In the genomic region with DNA sequence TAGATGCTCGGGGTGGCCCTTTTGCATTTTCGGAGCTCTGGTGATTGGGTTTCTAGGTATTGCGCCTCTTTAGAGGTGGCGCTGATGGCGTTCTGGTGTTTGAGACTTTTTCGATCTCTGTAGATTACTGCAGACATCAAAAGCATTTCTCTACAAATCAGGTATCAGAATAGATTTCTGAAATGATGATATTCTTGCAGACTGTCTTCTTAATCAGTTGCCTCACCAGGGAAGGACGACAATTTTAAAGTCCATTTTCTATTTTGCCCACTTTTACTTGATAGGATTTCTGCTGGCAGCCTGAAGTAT, we compare ENCODE assay signal across 10 cellular contexts.
DNase-seq lines count a peak whose midpoint lies in the region; FAIRE-seq and TF ChIP-seq lines count a peak whose summit lies in the region.
"Had no signal": no experiment of that assay in that cellular context is flagged by ENCODE, and none has a peak within 500 bp of the region (broad histone marks: within the 10 kb centered on the region; RNA-seq: fewer than 3 reads in every experiment).

No MANE protein-coding gene starts in this region.

- peaks cover 40% of the 10 kb centered on the region for H3K27me3 Mint-ChIP-seq in activated CD4-positive, alpha-beta memory T cell treated with anti-CD3 and anti-CD28 coated beads for 36 hours

- H3K4me3 ChIP-seq in HEK293 (ENCODE audit: low read depth, low read length), result no peak overlapping the region
- H3K4me3 ChIP-seq in hepatocyte, result no peak overlapping the region
- no peak overlapping the region for H3K4me3 ChIP-seq in small intestine (ENCODE audit: low read depth in 1 of 2, low read length in 2 of 2)

- H3K4me2 ChIP-seq in hepatocyte, result peak overlapping the region; percentile 92

- CTCF ChIA-PET in HEK293 (lab: Yijun Ruan, JAX), result interaction anchor here (0.7 kb wide), 1 partner anchor 231 kb away, joined by 3 read pairs; no protein-coding TSS in a partner anchor
- CTCF ChIA-PET in activated CD4-positive, alpha-beta memory T cell treated with anti-CD3 and anti-CD28 coated beads for 36 hours (lab: Charles Lee), result no interaction called here

- H3K36me3 ChIP-seq in HEK293 (ENCODE audit: control insufficient read depth in 2 of 2, insufficient read depth in 1 of 2, low read length in 2 of 2), result no peaks in the 10 kb centered on the region
- no peaks in the 10 kb centered on the region for H3K36me3 ChIP-seq in hepatocyte (replicated peaks; ENCODE audit: insufficient read depth, low read depth)
- H3K36me3 ChIP-seq in small intestine (ENCODE audit: control insufficient read depth in 2 of 2, insufficient read depth in 2 of 2, low read length in 2 of 2), result no peaks in the 10 kb centered on the region

- H4K20me1 ChIP-seq in hepatocyte (ENCODE audit: insufficient read depth, poor library complexity, severe bottlenecking), result no peaks in the 10 kb centered on the region

- H3K9me3 Mint-ChIP-seq in activated CD4-positive, alpha-beta memory T cell treated with anti-CD3 and anti-CD28 coated beads for 36 hours, result no peaks in the 10 kb centered on the region

- no peak for DNase-seq in activated CD4-positive, alpha-beta memory T cell treated with anti-CD3 and anti-CD28 coated beads for 36 hours
- DNase-seq in hepatocyte (ENCODE audit: low spot score), result no peak
- peak; percentile 14 for DNase-seq in small intestine
- DNase-seq in AG08396 (ENCODE audit: low spot score), result no peak
- DNase-seq in DMS114 treated with DMSO at 0.1 percent for 48 hours (lab: John Stamatoyannopoulos, UW; ENCODE audit: unreplicated experiment), result no peak
- no peak for DNase-seq in LoVo (ENCODE audit: low spot score)
- DNase-seq: activated CD4-positive, CD25-positive, alpha-beta regulatory T cell treated with anti-CD3 and anti-CD28 coated beads, Interleukin-2, amount 50 U/mL, for 72 hours; NCI-H774 had no signal

- H3K9me3 ChIP-seq in HEK293 (ENCODE audit: control insufficient read depth, insufficient read depth, low read depth, low read length) (no peaks in the 10 kb centered on the region), hepatocyte (ENCODE audit: low read depth) (no peaks in the 10 kb centered on the region), small intestine (ENCODE audit: control insufficient read depth, low read depth) (no peaks in the 10 kb centered on the region)

- peak overlapping the region; percentile 21 for H2AFZ ChIP-seq in hepatocyte

- H3K4me1 ChIP-seq in HEK293 (ENCODE audit: control insufficient read depth, insufficient read depth, low read length) (no peaks in the 10 kb centered on the region), hepatocyte (ENCODE audit: insufficient read depth) (no peaks in the 10 kb centered on the region), small intestine (ENCODE audit: control insufficient read depth in 2 of 2, insufficient read depth in 1 of 2, low read depth in 1 of 2, low read length in 1 of 2) (peaks cover 0 to 4% of the 10 kb centered on the region in 2 donors)

- no peaks in the 10 kb centered on the region for H3K9me2 ChIP-seq in hepatocyte (replicated peaks; ENCODE audit: insufficient read depth)

- no peak overlapping the region for H3K27ac Mint-ChIP-seq in activated CD4-positive, alpha-beta memory T cell treated with anti-CD3 and anti-CD28 coated beads for 36 hours

- peak overlapping the region; percentile 38 for H3K4me3 Mint-ChIP-seq in activated CD4-positive, alpha-beta memory T cell treated with anti-CD3 and anti-CD28 coated beads for 36 hours

- intact Hi-C loops in activated CD4-positive, alpha-beta memory T cell treated with anti-CD3 and anti-CD28 coated beads for 36 hours (cut with micrococcal nuclease), result no loop called here

- H3K27ac ChIP-seq in HEK293 (ENCODE audit: extremely low read depth, low read depth, low read length) (no peak overlapping the region), hepatocyte (no peak overlapping the region), small intestine (ENCODE audit: low read depth in 1 of 2, low read length in 1 of 2) (peak overlapping the region in 1 of 2 donors; percentile 5)

- H3K79me2 ChIP-seq in hepatocyte, result no peaks in the 10 kb centered on the region

- FAIRE-seq in small intestine (lab: Jason Lieb, UNC), result no peak
- FAIRE-seq: colon had no signal

- peaks cover 42% of the 10 kb centered on the region for H3K27me3 ChIP-seq in hepatocyte
- peaks cover 0 to 2% of the 10 kb centered on the region in 2 donors for H3K27me3 ChIP-seq in small intestine (ENCODE audit: control insufficient read depth in 2 of 2, insufficient read depth in 2 of 2, low read length in 2 of 2)

- POLR2A ChIA-PET in HEK293 (lab: Yijun Ruan, JAX), result no interaction called here
- POLR2A ChIA-PET in activated CD4-positive, alpha-beta memory T cell treated with anti-CD3 and anti-CD28 coated beads for 36 hours (lab: Charles Lee), result no interaction called here

- TF ChIP-seq CTCF in HEK293 (tag by site-specific recombination; IDR thresholded peaks at IDR 0.05), result no peak
- TF ChIP-seq CTCF in hepatocyte (IDR thresholded peaks at IDR 0.05; ENCODE audit: poor library complexity), result no peak

- H3K4me1 Mint-ChIP-seq in activated CD4-positive, alpha-beta memory T cell treated with anti-CD3 and anti-CD28 coated beads for 36 hours (ENCODE audit: low read depth), result peaks cover 9% of the 10 kb centered on the region

- 43% methylated on average over 7 of the region's 7 CpGs for WGBS in hepatocyte (ENCODE audit: low lambda C conversion rate, missing lambda C conversion rate)
- WGBS in small intestine, 3 donors, result 9 to 45% (median 25%) methylated on average over 7 of the region's 7 CpGs

- no peaks in the 10 kb centered on the region for H3K36me3 Mint-ChIP-seq in activated CD4-positive, alpha-beta memory T cell treated with anti-CD3 and anti-CD28 coated beads for 36 hours

TF ChIP-seq in HEK293, 187 proteins besides CTCF, POLR2A, EP300 and RAD21:
- TF ChIP-seq ZEB2 (tag by site-specific recombination; IDR thresholded peaks at IDR 0.05) (no peak), ZBTB17 (tag by site-specific recombination; IDR thresholded peaks at IDR 0.05) (0 out of 2 replicates have a peak, but pooled peaks have one; percentile 68)
TF ChIP-seq in HEK293: peak in this region for 1.
